Comparison of ENCODE assay signal across 3 cellular contexts in genomic region chr20:36045373-36045714, GRCh38.
TF ChIP-seq lines count a peak whose summit lies in the region.

No MANE protein-coding gene starts in this region.

TF ChIP-seq in GM23338, 12 proteins besides CTCF, POLR2A, EP300 and RAD21 (continued from another document):
- TF ChIP-seq EZH2 (IDR thresholded peaks at IDR 0.05; ENCODE audit: low read depth, unreplicated experiment) (no peak), NANOG (IDR thresholded peaks at IDR 0.05; ENCODE audit: borderline replicate concordance) (no peak), JUNB (IDR thresholded peaks at IDR 0.05; ENCODE audit: unreplicated experiment) (no peak), CREB1 (CRISPR knock-in tag; IDR thresholded peaks at IDR 0.05; ENCODE audit: low read depth) (no peak), ETS1 (IDR thresholded peaks at IDR 0.05) (no peak), ZNF331 (CRISPR knock-in tag; IDR thresholded peaks at IDR 0.05; ENCODE audit: low read depth) (no peak), EZH2phosphoT487 (IDR thresholded peaks at IDR 0.05; ENCODE audit: unreplicated experiment) (no peak), POLR2AphosphoS5 (IDR thresholded peaks at IDR 0.05; ENCODE audit: low read depth) (no peak), STAT1 (IDR thresholded peaks at IDR 0.05; ENCODE audit: unreplicated experiment) (no peak)
- TF ChIP-seq, protein P1, sequence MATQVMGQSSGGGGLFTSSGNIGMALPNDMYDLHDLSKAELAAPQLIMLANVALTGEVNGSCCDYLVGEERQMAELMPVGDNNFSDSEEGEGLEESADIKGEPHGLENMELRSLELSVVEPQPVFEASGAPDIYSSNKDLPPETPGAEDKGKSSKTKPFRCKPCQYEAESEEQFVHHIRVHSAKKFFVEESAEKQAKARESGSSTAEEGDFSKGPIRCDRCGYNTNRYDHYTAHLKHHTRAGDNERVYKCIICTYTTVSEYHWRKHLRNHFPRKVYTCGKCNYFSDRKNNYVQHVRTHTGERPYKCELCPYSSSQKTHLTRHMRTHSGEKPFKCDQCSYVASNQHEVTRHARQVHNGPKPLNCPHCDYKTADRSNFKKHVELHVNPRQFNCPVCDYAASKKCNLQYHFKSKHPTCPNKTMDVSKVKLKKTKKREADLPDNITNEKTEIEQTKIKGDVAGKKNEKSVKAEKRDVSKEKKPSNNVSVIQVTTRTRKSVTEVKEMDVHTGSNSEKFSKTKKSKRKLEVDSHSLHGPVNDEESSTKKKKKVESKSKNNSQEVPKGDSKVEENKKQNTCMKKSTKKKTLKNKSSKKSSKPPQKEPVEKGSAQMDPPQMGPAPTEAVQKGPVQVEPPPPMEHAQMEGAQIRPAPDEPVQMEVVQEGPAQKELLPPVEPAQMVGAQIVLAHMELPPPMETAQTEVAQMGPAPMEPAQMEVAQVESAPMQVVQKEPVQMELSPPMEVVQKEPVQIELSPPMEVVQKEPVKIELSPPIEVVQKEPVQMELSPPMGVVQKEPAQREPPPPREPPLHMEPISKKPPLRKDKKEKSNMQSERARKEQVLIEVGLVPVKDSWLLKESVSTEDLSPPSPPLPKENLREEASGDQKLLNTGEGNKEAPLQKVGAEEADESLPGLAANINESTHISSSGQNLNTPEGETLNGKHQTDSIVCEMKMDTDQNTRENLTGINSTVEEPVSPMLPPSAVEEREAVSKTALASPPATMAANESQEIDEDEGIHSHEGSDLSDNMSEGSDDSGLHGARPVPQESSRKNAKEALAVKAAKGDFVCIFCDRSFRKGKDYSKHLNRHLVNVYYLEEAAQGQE (IDR thresholded peaks at IDR 0.05; ENCODE audit: unreplicated experiment): no peak

TF ChIP-seq in HepG2, 621 proteins besides CTCF, POLR2A, EP300 and RAD21 (continued from another document and continues in another):
- TF ChIP-seq ZNF503 (CRISPR knock-in tag; IDR thresholded peaks at IDR 0.05): 0 out of 2 replicates have a peak, but pooled peaks have one; percentile 10
- TF ChIP-seq, protein P2, sequence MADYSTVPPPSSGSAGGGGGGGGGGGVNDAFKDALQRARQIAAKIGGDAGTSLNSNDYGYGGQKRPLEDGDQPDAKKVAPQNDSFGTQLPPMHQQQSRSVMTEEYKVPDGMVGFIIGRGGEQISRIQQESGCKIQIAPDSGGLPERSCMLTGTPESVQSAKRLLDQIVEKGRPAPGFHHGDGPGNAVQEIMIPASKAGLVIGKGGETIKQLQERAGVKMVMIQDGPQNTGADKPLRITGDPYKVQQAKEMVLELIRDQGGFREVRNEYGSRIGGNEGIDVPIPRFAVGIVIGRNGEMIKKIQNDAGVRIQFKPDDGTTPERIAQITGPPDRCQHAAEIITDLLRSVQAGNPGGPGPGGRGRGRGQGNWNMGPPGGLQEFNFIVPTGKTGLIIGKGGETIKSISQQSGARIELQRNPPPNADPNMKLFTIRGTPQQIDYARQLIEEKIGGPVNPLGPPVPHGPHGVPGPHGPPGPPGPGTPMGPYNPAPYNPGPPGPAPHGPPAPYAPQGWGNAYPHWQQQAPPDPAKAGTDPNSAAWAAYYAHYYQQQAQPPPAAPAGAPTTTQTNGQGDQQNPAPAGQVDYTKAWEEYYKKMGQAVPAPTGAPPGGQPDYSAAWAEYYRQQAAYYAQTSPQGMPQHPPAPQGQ (CRISPR knock-in tag; IDR thresholded peaks at IDR 0.05; ENCODE audit: borderline replicate concordance): peak; percentile 50; the same call in 1 of the 2 replicates
- TF ChIP-seq, protein P3, sequence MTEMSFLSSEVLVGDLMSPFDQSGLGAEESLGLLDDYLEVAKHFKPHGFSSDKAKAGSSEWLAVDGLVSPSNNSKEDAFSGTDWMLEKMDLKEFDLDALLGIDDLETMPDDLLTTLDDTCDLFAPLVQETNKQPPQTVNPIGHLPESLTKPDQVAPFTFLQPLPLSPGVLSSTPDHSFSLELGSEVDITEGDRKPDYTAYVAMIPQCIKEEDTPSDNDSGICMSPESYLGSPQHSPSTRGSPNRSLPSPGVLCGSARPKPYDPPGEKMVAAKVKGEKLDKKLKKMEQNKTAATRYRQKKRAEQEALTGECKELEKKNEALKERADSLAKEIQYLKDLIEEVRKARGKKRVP (CRISPR knock-in tag; IDR thresholded peaks at IDR 0.05): peak in 1 of 2 experiments; percentile 0; a peak in 1 of 4 replicates
- TF ChIP-seq PHF8 (CRISPR knock-in tag; IDR thresholded peaks at IDR 0.05): no peak
- TF ChIP-seq ZSCAN25 (CRISPR knock-in tag; IDR thresholded peaks at IDR 0.05): no peak; the same call in 1 of the 2 replicates
- 0 out of 2 replicates have a peak, but pooled peaks have one; percentile 4 for TF ChIP-seq NFATC3 (CRISPR knock-in tag; IDR thresholded peaks at IDR 0.05)
- TF ChIP-seq TEAD3 (CRISPR knock-in tag; optimal IDR thresholded peaks at IDR 0.05; ENCODE audit: borderline replicate concordance): peak; percentile 30
- peak; percentile 55 for TF ChIP-seq POLR2G (IDR thresholded peaks at IDR 0.05; ENCODE audit: low read depth, low read length)
- no peak for TF ChIP-seq SP1 (IDR thresholded peaks at IDR 0.05)
- 0 out of 2 replicates have a peak, but pooled peaks have one; percentile 7 for TF ChIP-seq SP1 (CRISPR knock-in tag; IDR thresholded peaks at IDR 0.05)
- no peak for TF ChIP-seq EEA1 (CRISPR knock-in tag; IDR thresholded peaks at IDR 0.05; ENCODE audit: borderline replicate concordance)
- no peak for TF ChIP-seq ZNF12 (CRISPR knock-in tag; IDR thresholded peaks at IDR 0.05)
- 0 out of 2 replicates have a peak, but pooled peaks have one; percentile 2 for TF ChIP-seq JUND (CRISPR knock-in tag; IDR thresholded peaks at IDR 0.05)
- peak; percentile 16 for TF ChIP-seq AGO2 (optimal IDR thresholded peaks at IDR 0.05; ENCODE audit: low read depth, low read length)
- peak; percentile 19; the same call in 1 of the 2 replicates for TF ChIP-seq ZFP36L1 (CRISPR knock-in tag; IDR thresholded peaks at IDR 0.05)
- TF ChIP-seq RFXANK (CRISPR knock-in tag; IDR thresholded peaks at IDR 0.05): 0 out of 2 replicates have a peak, but pooled peaks have one; percentile 58
- TF ChIP-seq SAP130 (CRISPR knock-in tag; IDR thresholded peaks at IDR 0.05; ENCODE audit: low read depth): no peak
- TF ChIP-seq IKZF1 (IDR thresholded peaks at IDR 0.05): no peak
- 0 out of 2 replicates have a peak, but pooled peaks have one; percentile 10 for TF ChIP-seq ZNF614 (CRISPR knock-in tag; IDR thresholded peaks at IDR 0.05; ENCODE audit: borderline replicate concordance)
- no peak for TF ChIP-seq GABPA (IDR thresholded peaks at IDR 0.05; ENCODE audit: low read depth, low read length)
- TF ChIP-seq GABPA (CRISPR knock-in tag; IDR thresholded peaks at IDR 0.05; ENCODE audit: low read depth): no peak
- TF ChIP-seq DRAP1 (CRISPR knock-in tag; IDR thresholded peaks at IDR 0.05): peak; percentile 9; the same call in 1 of the 2 replicates

TF ChIP-seq in SK-N-SH, 30 proteins besides CTCF, POLR2A, EP300 and RAD21 (continued from another document):
- no peak for TF ChIP-seq MEF2A (IDR thresholded peaks at IDR 0.05; ENCODE audit: borderline replicate concordance, low read depth)
